8 cellular contexts compared by ENCODE assay signal in genomic region chr17:80899402-80900268, GRCh38.
DNase-seq lines count a peak whose midpoint lies in the region; ATAC-seq and TF ChIP-seq lines count a peak whose summit lies in the region.

No MANE protein-coding gene starts in this region.

- H3K4me3 ChIP-seq in A673 (ENCODE audit: low read depth, low read length, poor library complexity, severe bottlenecking) (no peak overlapping the region), ovary (no peak overlapping the region)

- POLR2A ChIA-PET in A673 (lab: Charles Lee; ENCODE audit: low non-redundant PET): interaction anchor here (0.6 kb wide), 1 partner anchor 312 kb away, joined by 4 read pairs; no protein-coding TSS in a partner anchor

- H3K27ac ChIP-seq in A673 (ENCODE audit: low read depth, low read length, poor library complexity, severe bottlenecking) (no peak overlapping the region), ovary (no peak overlapping the region)

- intact Hi-C loops in A673 (cut with micrococcal nuclease; ENCODE audit: unreplicated experiment): loop anchor here (5.0 kb wide), 1 partner anchor 472 kb away; no protein-coding TSS in a partner anchor
- intact Hi-C loops in ovary (cut with DNase I): no loop called here

- H3K27ac Mint-ChIP-seq in activated naive CD4-positive, alpha-beta T cell treated with anti-CD3 and anti-CD28 coated beads, Interleukin-2, amount 50 U/mL, for 24 hours: peak overlapping the region; percentile 51

- DNase-seq in A673 (ENCODE audit: low spot score): peak; percentile 51
- DNase-seq in GM13977 (ENCODE audit: low spot score): peak; percentile 65
- DNase-seq in islet precursor cell: peak; percentile 75
- DNase-seq in stimulated activated CD8-positive, alpha-beta memory T cell treated with anti-CD3 and anti-CD28 coated beads, Interleukin-2, amount 100 ng/mL, for 1 hour (ENCODE audit: low read depth in 2 of 2): peak; percentile 34 to 66
- no peak for DNase-seq in ovary
- no peak for DNase-seq in inferior parietal cortex (ENCODE audit: extremely low spot score)

- TF ChIP-seq CTCF in A673 (conservative IDR thresholded peaks at IDR 0.05; ENCODE audit: low read depth, low read length) (peak; percentile 72), GM13977 (IDR thresholded peaks at IDR 0.05; ENCODE audit: extremely low read depth, insufficient read depth, missing control alignments) (peak; percentile 73), ovary (IDR thresholded peaks at IDR 0.05) (peak in 1 of 3 donors; percentile 11)

- peaks cover 32% of the 10 kb centered on the region for H3K36me3 Mint-ChIP-seq in activated naive CD4-positive, alpha-beta T cell treated with anti-CD3 and anti-CD28 coated beads, Interleukin-2, amount 50 U/mL, for 24 hours

- no peak for TF ChIP-seq EP300 in ovary (IDR thresholded peaks at IDR 0.05)

- H3K9me3 ChIP-seq in A673 (ENCODE audit: low read depth, low read length, poor library complexity, severe bottlenecking): no peaks in the 10 kb centered on the region
- H3K9me3 ChIP-seq in ovary: no peaks in the 10 kb centered on the region

- H3K9me3 Mint-ChIP-seq in activated naive CD4-positive, alpha-beta T cell treated with anti-CD3 and anti-CD28 coated beads, Interleukin-2, amount 50 U/mL, for 24 hours: no peaks in the 10 kb centered on the region

- WGBS in ovary, 3 donors: 79 to 87% (median 82%) methylated on average over 22 of the region's 22 CpGs

- H3K27me3 ChIP-seq in A673 (replicated peaks; ENCODE audit: insufficient read depth, low read depth, low read length, poor library complexity) (no peaks in the 10 kb centered on the region), ovary (no peaks in the 10 kb centered on the region)

- no peak for TF ChIP-seq POLR2A in ovary (IDR thresholded peaks at IDR 0.05)

- CTCF ChIA-PET in A673 (lab: Charles Lee): interaction anchor here (0.5 to 1.0 kb wide), 2 partner anchors 31 to 473 kb away, joined by 3 to 5 read pairs; no protein-coding TSS in a partner anchor

- in situ Hi-C loops in GM13977 (cut with MboI; ENCODE audit: low pct_unique_long_range_greater_than_20kb, low sequenced_read_pairs, unreplicated experiment): no loop called here

- H3K36me3 ChIP-seq in A673 (ENCODE audit: insufficient read depth, low read length, poor library complexity, severe bottlenecking) (no peaks in the 10 kb centered on the region), ovary (no peaks in the 10 kb centered on the region)

- no TSS peak for BruUV-seq in A673 (replicated peaks; lab: Mats Ljungman, UMichigan)

- no peak overlapping the region for H3K4me3 Mint-ChIP-seq in activated naive CD4-positive, alpha-beta T cell treated with anti-CD3 and anti-CD28 coated beads, Interleukin-2, amount 50 U/mL, for 24 hours

- peak; percentile 78 for ATAC-seq in SK-N-SH treated with all-trans-retinoic acid at 6 μM for 48 hours

- H3K4me1 Mint-ChIP-seq in activated naive CD4-positive, alpha-beta T cell treated with anti-CD3 and anti-CD28 coated beads, Interleukin-2, amount 50 U/mL, for 24 hours: peaks cover 50% of the 10 kb centered on the region

- H3K27me3 Mint-ChIP-seq in activated naive CD4-positive, alpha-beta T cell treated with anti-CD3 and anti-CD28 coated beads, Interleukin-2, amount 50 U/mL, for 24 hours: no peaks in the 10 kb centered on the region

- H3K4me1 ChIP-seq in A673 (ENCODE audit: insufficient read depth, low read length, poor library complexity, severe bottlenecking): no peaks in the 10 kb centered on the region
- no peaks in the 10 kb centered on the region for H3K4me1 ChIP-seq in ovary (ENCODE audit: insufficient read depth)

TF ChIP-seq in SK-N-SH treated with all-trans-retinoic acid at 6 μM for 48 hours, 23 proteins besides CTCF, POLR2A, EP300 and RAD21:
- TF ChIP-seq ZNF70 (CRISPR knock-in tag; IDR thresholded peaks at IDR 0.05) (no peak), PPARA (CRISPR knock-in tag; IDR thresholded peaks at IDR 0.05; ENCODE audit: borderline replicate concordance) (no peak), BACH2 (CRISPR knock-in tag; IDR thresholded peaks at IDR 0.05; ENCODE audit: borderline replicate concordance) (no peak), TCF4 (CRISPR knock-in tag; IDR thresholded peaks at IDR 0.05; ENCODE audit: borderline replicate concordance) (no peak), ISL1 (CRISPR knock-in tag; IDR thresholded peaks at IDR 0.05) (no peak), OSR1 (CRISPR knock-in tag; IDR thresholded peaks at IDR 0.05) (no peak), ZC3H10 (CRISPR knock-in tag; IDR thresholded peaks at IDR 0.05) (no peak), RARB (CRISPR knock-in tag; IDR thresholded peaks at IDR 0.05) (no peak), CSRNP3 (CRISPR knock-in tag; IDR thresholded peaks at IDR 0.05) (no peak), ARNTL (CRISPR knock-in tag; IDR thresholded peaks at IDR 0.05; ENCODE audit: borderline replicate concordance, low read depth) (no peak), ZNF8 (CRISPR knock-in tag; IDR thresholded peaks at IDR 0.05) (no peak), TOX (CRISPR knock-in tag; IDR thresholded peaks at IDR 0.05; ENCODE audit: borderline replicate concordance) (no peak), ZFP3 (CRISPR knock-in tag; IDR thresholded peaks at IDR 0.05) (no peak), PATZ1 (CRISPR knock-in tag; IDR thresholded peaks at IDR 0.05; ENCODE audit: borderline replicate concordance) (no peak), GLIS3 (CRISPR knock-in tag; IDR thresholded peaks at IDR 0.05) (no peak), TSHZ2 (CRISPR knock-in tag; IDR thresholded peaks at IDR 0.05) (no peak), CSDC2 (CRISPR knock-in tag; IDR thresholded peaks at IDR 0.05) (no peak), ESRRG (CRISPR knock-in tag; IDR thresholded peaks at IDR 0.05) (no peak)

Comparison
In these comparisons a context has a peak if more than half of its experiments do, and no peak if none do; other contexts are left out.
1. DNase-seq: peak in A673 (single experiment), GM13977 (single experiment), islet precursor cell (single experiment) and stimulated activated CD8-positive, alpha-beta memory T cell treated with anti-CD3 and anti-CD28 coated beads, Interleukin-2, amount 100 ng/mL, for 1 hour (2 of 2); none in ovary (0 of 5) and inferior parietal cortex (single experiment).